In the genomic region with DNA sequence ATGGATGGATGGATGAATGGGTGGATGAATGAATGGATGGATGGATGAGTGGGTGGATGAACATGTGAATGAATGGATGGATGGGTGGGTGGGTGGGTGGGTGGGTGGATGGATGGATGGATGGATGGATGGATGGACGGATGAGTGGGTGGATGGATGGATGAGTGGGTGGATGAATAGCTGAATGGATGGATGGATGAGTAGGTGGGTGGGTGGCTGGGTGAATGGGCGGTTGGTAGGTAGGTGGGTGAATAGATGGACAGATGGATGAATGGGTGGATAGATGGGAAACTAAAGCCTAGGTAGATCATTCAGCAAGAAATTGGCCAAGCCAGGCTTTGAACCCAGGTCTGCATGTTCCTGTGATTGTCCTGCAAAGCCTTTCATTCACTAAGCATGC, we compare ENCODE assay signal across 25 cellular contexts.
"Had no signal": no experiment of that assay in that cellular context is flagged by ENCODE, and none has a peak within 500 bp of the region (broad histone marks: within the 10 kb centered on the region; RNA-seq: fewer than 3 reads in every experiment).

No MANE protein-coding gene starts in this region.

- H2AFZ ChIP-seq: hepatocyte had no signal

- H3K79me2 ChIP-seq: hepatocyte had no signal

- H3K4me2 ChIP-seq: hepatocyte had no signal

- H3K4me3 ChIP-seq: esophagus squamous epithelium, hepatocyte, lung, ovary, skin epidermis, thoracic aorta, tibial nerve, upper lobe of left lung, uterus had no signal

- H3K4me1 ChIP-seq: tibial nerve had no signal

- H3K27me3 ChIP-seq: hepatocyte, ovary, tibial nerve, upper lobe of left lung, uterus had no signal

- H3K36me3 ChIP-seq: esophagus squamous epithelium, ovary, thoracic aorta, tibial nerve, upper lobe of left lung, uterus had no signal

- ATAC-seq: effector memory CD8-positive, alpha-beta T cell; left lobe of liver; naive thymus-derived CD4-positive, alpha-beta T cell; stimulated activated naive B cell treated with anti-CD40 and anti-IgM and Interleukin-4, amounts not matched to agents 10 μg/mL and 1 μg/mL and 100 μg/mL, for 72 hours had no signal

- DNase-seq: cortex of kidney; effector memory CD8-positive, alpha-beta T cell; erythroblast; esophagus squamous epithelium; foreskin melanocyte; head of caudate nucleus; kidney; mesendoderm; midbrain; naive thymus-derived CD4-positive, alpha-beta T cell; nucleus accumbens; ovary; posterior cingulate gyrus; retina; stimulated activated CD4-positive, alpha-beta T cell treated with anti-CD3 and anti-CD28 coated beads, Interleukin-15, amount 100 ng/mL, for 24 hours; stimulated activated CD4-positive, alpha-beta T cell treated with anti-CD3 and anti-CD28 coated beads, Interleukin-2, amount 100 ng/mL, for 48 hours; stimulated activated naive B cell treated with anti-CD40 and anti-IgM and Interleukin-4, amounts not matched to agents 10 μg/mL and 1 μg/mL and 100 μg/mL, for 72 hours; upper lobe of left lung; uterus had no signal

- H3K27ac ChIP-seq: esophagus squamous epithelium, ovary, skin epidermis, thoracic aorta, tibial nerve had no signal

- H3K9me3 ChIP-seq: esophagus squamous epithelium, ovary, thoracic aorta, tibial nerve, upper lobe of left lung, uterus had no signal
